ENCODE assay signal across 9 cellular contexts in the genomic region with DNA sequence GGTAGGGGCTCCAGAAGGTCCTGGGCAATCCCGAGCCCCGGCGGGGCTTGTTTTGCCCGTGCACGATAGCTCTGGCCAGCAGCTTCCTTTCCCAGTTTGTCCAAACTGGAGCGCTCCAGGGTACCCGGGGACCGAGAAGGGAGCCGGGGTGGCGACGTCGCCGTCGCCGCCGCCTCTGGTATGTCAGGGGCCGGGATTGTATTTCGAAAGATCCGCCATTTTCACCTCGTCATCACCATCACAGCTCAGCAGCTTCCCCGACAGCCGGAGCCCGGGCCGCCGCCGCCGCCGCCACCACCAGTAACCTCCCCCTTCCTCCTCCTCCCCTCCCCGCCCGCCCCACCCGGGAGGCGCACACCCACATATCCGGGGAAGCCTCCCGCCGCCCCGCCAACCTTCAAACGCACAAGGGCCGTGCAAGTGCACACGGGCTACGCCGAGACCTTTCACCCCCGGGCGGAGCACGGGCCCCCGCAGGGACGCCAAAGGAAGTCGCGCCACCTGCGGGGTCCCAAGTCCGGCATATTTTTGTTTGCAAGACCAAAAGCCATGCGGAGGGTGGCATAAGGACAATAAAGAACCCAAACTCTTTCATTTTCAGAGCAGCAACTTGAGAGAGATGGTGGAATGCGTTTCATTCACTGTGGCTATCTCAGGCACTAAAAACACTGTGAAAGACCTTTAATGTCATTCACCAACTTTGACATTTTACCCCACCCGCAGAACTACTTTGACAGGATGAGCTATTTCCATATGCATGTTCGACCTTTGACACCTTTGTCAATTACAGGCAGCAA. TPM values are rescaled to one million over a fixed set of nuclear protein-coding genes. Genes with fewer than 3 reads are reported as not detected.
A peak's percentile ranks its signal among the peaks of the same experiment; 100 is the strongest.
DNase-seq lines count a peak whose midpoint lies in the region; ATAC-seq, FAIRE-seq and TF ChIP-seq lines count a peak whose summit lies in the region.
"Had no signal": no experiment of that assay in that cellular context is flagged by ENCODE, and none has a peak within 500 bp of the region (broad histone marks: within the 10 kb centered on the region; RNA-seq: fewer than 3 reads in every experiment).

LIN54 (minus strand) TSS at position 302 of the 797 bp plus-strand sequence. CDS start 25,979 bp downstream, outside the sequence.

- no TSS peak for BruUV-seq in PC-9 (replicated peaks; lab: Mats Ljungman, UMichigan)

- intact Hi-C loops in PC-9 (cut with micrococcal nuclease; ENCODE audit: unreplicated experiment), result no loop called here

- peak within 1 kb of the TSS; percentile 99 for H3K4me2 ChIP-seq in PC-9

- no peaks in the 10 kb centered on the region for H3K36me3 ChIP-seq in PC-9 (ENCODE audit: low read depth)

- CTCF ChIA-PET in PC-9 (lab: Charles Lee), result no interaction called here

- H3K9me3 ChIP-seq in PC-9 (ENCODE audit: insufficient read depth, low read depth), result no peaks in the 10 kb centered on the region

- H3K9me2 ChIP-seq in PC-9 (ENCODE audit: insufficient read depth), result no peaks in the 10 kb centered on the region

- peaks cover 14% of the 10 kb centered on the region for H3F3A ChIP-seq in PC-9 (ENCODE audit: insufficient read depth, low read depth)

- H3K27ac ChIP-seq in PC-9, result peak within 1 kb of the TSS; percentile 59

- H3K4me3 ChIP-seq in PC-9 (peak within 1 kb of the TSS; percentile 83), epithelial cell of esophagus (ENCODE audit: low read length) (peak within 1 kb of the TSS; percentile 73)

- DNase-seq in C1 segment of cervical spinal cord (lab: John Stamatoyannopoulos, UW) (peak; percentile 8 to 77 (median 58)), GM19239 (ENCODE audit: insufficient read length, low spot score) (peak; percentile 73), PC-9 (peak; percentile 57 to 61), activated T-cell treated with anti-CD3 and anti-CD28 coated beads for 4 hours (peak; percentile 70), epithelial cell of esophagus (ENCODE audit: low read depth) (peak; percentile 87), mucosa of gallbladder (ENCODE audit: low spot score) (peak; percentile 77)
- peak; percentile 74 for DNase-seq in stimulated activated CD8-positive, alpha-beta memory T cell treated with anti-CD3 and anti-CD28 coated beads, Interleukin-4, amount 100 ng/mL, for 24 hours (ENCODE audit: low read depth)

- peak; percentile 76 for FAIRE-seq in GM19239 (lab: Jason Lieb, UNC)
- FAIRE-seq: endometrium had no signal

- peak; percentile 41 for ATAC-seq in HG03460 (IDR thresholded peaks at IDR 0.05; ENCODE audit: unreplicated experiment)

- POLR2A ChIA-PET in PC-9 (lab: Charles Lee; ENCODE audit: unreplicated experiment), result interaction anchor here (0.5 to 0.6 kb wide), 2 partner anchors 235 to 346 kb away, joined by 4 to 8 read pairs; no protein-coding TSS in a partner anchor

- no peaks in the 10 kb centered on the region for H3K27me3 ChIP-seq in PC-9 (ENCODE audit: insufficient read depth, low read depth)

- H2AFZ ChIP-seq in PC-9, result peak within 1 kb of the TSS; percentile 88

- H3K4me1 ChIP-seq in PC-9 (replicated peaks; ENCODE audit: insufficient read depth), result peaks cover 32% of the 10 kb centered on the region

- H4K20me1 ChIP-seq in PC-9 (ENCODE audit: insufficient read depth), result no peaks in the 10 kb centered on the region

- TF ChIP-seq CTCF in PC-9 (conservative IDR thresholded peaks at IDR 0.05), result no peak
- TF ChIP-seq CTCF in epithelial cell of esophagus (IDR thresholded peaks at IDR 0.05; ENCODE audit: insufficient read depth, low read depth, low read length, missing control alignments), result no peak

- peaks cover 58% of the 10 kb centered on the region for H3K79me2 ChIP-seq in PC-9 (ENCODE audit: low read depth)

RNA-seq across cellular contexts. Expression of gene LIN54, which starts in this region (rescaled TPM):
- total RNA-seq in PC-9 (2021) (8.5 and 13.1 TPM in 2 replicates), mucosa of gallbladder (11.5 TPM)

Comparison
In these comparisons a context has a peak if more than half of its experiments do, and no peak if none do; other contexts are left out.
1. Peak in every context shown above with its lines: DNase-seq, ATAC-seq, H3K4me3 ChIP-seq and H3K27ac ChIP-seq.